ENCODE assay signal across 9 cellular contexts in the genomic region with DNA sequence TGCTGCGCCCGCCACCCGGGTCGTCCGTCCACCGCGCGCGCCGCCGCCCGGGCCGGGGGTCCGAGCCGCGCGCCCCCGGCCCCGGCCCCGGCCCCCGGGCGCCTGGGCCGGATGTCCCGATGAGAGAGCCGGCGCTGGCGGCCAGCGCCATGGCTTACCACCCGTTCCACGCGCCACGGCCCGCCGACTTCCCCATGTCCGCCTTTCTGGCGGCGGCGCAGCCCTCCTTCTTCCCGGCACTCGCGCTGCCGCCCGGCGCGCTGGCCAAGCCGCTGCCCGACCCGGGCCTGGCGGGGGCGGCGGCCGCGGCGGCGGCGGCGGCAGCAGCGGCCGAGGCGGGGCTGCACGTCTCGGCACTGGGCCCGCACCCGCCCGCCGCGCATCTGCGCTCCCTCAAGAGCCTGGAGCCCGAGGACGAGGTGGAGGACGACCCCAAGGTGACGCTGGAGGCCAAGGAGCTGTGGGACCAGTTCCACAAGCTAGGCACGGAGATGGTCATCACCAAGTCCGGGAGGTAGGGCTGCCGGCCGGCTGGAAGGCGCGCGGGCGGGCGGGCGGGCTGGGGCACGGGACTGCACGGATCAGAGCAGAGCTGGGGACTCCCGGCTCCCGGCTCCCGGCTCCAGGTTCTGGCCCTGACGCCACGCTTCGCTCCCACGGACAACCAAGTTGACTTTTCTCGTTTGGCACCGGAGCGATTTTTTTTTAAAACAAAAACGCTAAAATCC. TPM values are rescaled to one million over a fixed set of nuclear protein-coding genes. Genes with fewer than 3 reads are reported as not detected.
DNase-seq lines count a peak whose midpoint lies in the region; ATAC-seq and TF ChIP-seq lines count a peak whose summit lies in the region.
"Had no signal": no experiment of that assay in that cellular context is flagged by ENCODE, and none has a peak within 500 bp of the region (broad histone marks: within the 10 kb centered on the region; RNA-seq: fewer than 3 reads in every experiment).

No MANE protein-coding gene starts in this region.

- DNase-seq in AG04450 (ENCODE audit: low read depth, low spot score) (no peak), body of pancreas (no peak), mucosa of descending colon (peak in 1 of 3 donors; percentile 40), NCI-H2107 (lab: John Stamatoyannopoulos, UW) (no peak)
- no peak for DNase-seq in stimulated activated CD4-positive, alpha-beta T cell treated with anti-CD3 and anti-CD28 coated beads, Interleukin-4, amount 100 ng/mL, for 24 hours
- DNase-seq in stimulated activated naive CD4-positive, alpha-beta T cell (lab: John Stamatoyannopoulos, UW), result no peak

- H3K27ac ChIP-seq in AG04450 (ENCODE audit: low read depth, low read length) (peak overlapping the region; percentile 90), HEK293 (ENCODE audit: extremely low read depth, low read depth, low read length) (peak overlapping the region; percentile 77; the same call in 1 of the 2 replicates), body of pancreas (no peak overlapping the region)

- intact Hi-C loops in body of pancreas (cut with DNase I), result no loop called here
- intact Hi-C loops in mucosa of descending colon (cut with DNase I, micrococcal nuclease), result loop anchor here in 1 of 2 donors (10.0 kb wide), 1 partner anchor 395 kb away; no protein-coding TSS in a partner anchor

- 2 to 5% methylated on average over 13 to 86 of the region's 95 CpGs for WGBS in body of pancreas, 2 donors

- 0 out of 2 replicates have a peak, but pooled peaks cover 3% of the 10 kb centered on the region for H3K4me1 ChIP-seq in HEK293 (ENCODE audit: control insufficient read depth, insufficient read depth, low read length)
- H3K4me1 ChIP-seq in body of pancreas, result peaks cover 73% of the 10 kb centered on the region
- H3K4me1 ChIP-seq in mucosa of descending colon (ENCODE audit: low read depth), result peaks cover 42% of the 10 kb centered on the region

- no peak for TF ChIP-seq POLR2A in body of pancreas (IDR thresholded peaks at IDR 0.05)

- ATAC-seq in body of pancreas (peak; percentile 22), mucosa of descending colon (no peak), GM21825 (IDR thresholded peaks at IDR 0.05; ENCODE audit: unreplicated experiment) (no peak)

- TF ChIP-seq CTCF in AG04450 (IDR thresholded peaks at IDR 0.05; ENCODE audit: low read depth, low read length), result no peak
- TF ChIP-seq CTCF in HEK293 (tag by site-specific recombination; IDR thresholded peaks at IDR 0.05), result no peak
- TF ChIP-seq CTCF in body of pancreas (IDR thresholded peaks at IDR 0.05), result no peak
- TF ChIP-seq CTCF in mucosa of descending colon (IDR thresholded peaks at IDR 0.05), result no peak

- H3K4me3 ChIP-seq in AG04450 (ENCODE audit: low read depth, low read length), result peak overlapping the region; percentile 98
- H3K4me3 ChIP-seq in HEK293 (ENCODE audit: low read depth, low read length), result peak overlapping the region; percentile 81
- no peak overlapping the region for H3K4me3 ChIP-seq in body of pancreas
- peak overlapping the region; percentile 4 for H3K4me3 ChIP-seq in mucosa of descending colon

- POLR2A ChIA-PET in AG04450 (lab: Yijun Ruan, JAX), result interaction anchor here (0.6 to 4.0 kb wide), 14 partner anchors 10 to 428 kb away, joined by 3 to 31 read pairs (median 5); no protein-coding TSS in a partner anchor
- POLR2A ChIA-PET in HEK293 (lab: Yijun Ruan, JAX), result interaction anchor here (0.6 to 2.8 kb wide), 10 partner anchors 10 to 1643 kb away, joined by 3 to 29 read pairs (median 4); no protein-coding TSS in a partner anchor

- CTCF ChIA-PET in AG04450 (lab: Charles Lee), result interaction anchor here (1.0 kb wide), 1 partner anchor 399 kb away, joined by 5 read pairs; no protein-coding TSS in a partner anchor
- CTCF ChIA-PET in HEK293 (lab: Yijun Ruan, JAX), result interaction anchor here (0.6 to 5.1 kb wide), 5 partner anchors 10 to 429 kb away, joined by 3 to 28 read pairs (median 4); no protein-coding TSS in a partner anchor

- no peaks in the 10 kb centered on the region; the same call in 1 of the 2 replicates for H3K9me3 ChIP-seq in AG04450 (ENCODE audit: control insufficient read depth, insufficient read depth, low read length)
- H3K9me3 ChIP-seq in HEK293 (ENCODE audit: control insufficient read depth, insufficient read depth, low read depth, low read length), result no peaks in the 10 kb centered on the region
- H3K9me3 ChIP-seq in body of pancreas, result no peaks in the 10 kb centered on the region
- H3K9me3 ChIP-seq in mucosa of descending colon, result no peaks in the 10 kb centered on the region

- H3K27me3 ChIP-seq in AG04450 (ENCODE audit: control insufficient read depth, insufficient read depth, low read length) (no peaks in the 10 kb centered on the region), body of pancreas (peaks cover 0 to 80% of the 10 kb centered on the region in 2 donors)

- H3K36me3 ChIP-seq in HEK293 (ENCODE audit: control insufficient read depth in 2 of 2, insufficient read depth in 1 of 2, low read length in 2 of 2) (peaks cover 5 to 38% of the 10 kb centered on the region in 2 experiments; a peak in 2 of 3 replicates), body of pancreas (replicated peaks in 1 of 2; ENCODE audit: insufficient read depth in 1 of 2, low read depth in 2 of 2) (no peaks in the 10 kb centered on the region), mucosa of descending colon (ENCODE audit: low read depth) (no peaks in the 10 kb centered on the region)

TF ChIP-seq in HEK293, 187 proteins besides CTCF, POLR2A, EP300 and RAD21:
- TF ChIP-seq, protein P1, sequence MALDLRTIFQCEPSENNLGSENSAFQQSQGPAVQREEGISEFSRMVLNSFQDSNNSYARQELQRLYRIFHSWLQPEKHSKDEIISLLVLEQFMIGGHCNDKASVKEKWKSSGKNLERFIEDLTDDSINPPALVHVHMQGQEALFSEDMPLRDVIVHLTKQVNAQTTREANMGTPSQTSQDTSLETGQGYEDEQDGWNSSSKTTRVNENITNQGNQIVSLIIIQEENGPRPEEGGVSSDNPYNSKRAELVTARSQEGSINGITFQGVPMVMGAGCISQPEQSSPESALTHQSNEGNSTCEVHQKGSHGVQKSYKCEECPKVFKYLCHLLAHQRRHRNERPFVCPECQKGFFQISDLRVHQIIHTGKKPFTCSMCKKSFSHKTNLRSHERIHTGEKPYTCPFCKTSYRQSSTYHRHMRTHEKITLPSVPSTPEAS (tag by site-specific recombination; IDR thresholded peaks at IDR 0.05), result no peak
- TF ChIP-seq, protein P2, sequence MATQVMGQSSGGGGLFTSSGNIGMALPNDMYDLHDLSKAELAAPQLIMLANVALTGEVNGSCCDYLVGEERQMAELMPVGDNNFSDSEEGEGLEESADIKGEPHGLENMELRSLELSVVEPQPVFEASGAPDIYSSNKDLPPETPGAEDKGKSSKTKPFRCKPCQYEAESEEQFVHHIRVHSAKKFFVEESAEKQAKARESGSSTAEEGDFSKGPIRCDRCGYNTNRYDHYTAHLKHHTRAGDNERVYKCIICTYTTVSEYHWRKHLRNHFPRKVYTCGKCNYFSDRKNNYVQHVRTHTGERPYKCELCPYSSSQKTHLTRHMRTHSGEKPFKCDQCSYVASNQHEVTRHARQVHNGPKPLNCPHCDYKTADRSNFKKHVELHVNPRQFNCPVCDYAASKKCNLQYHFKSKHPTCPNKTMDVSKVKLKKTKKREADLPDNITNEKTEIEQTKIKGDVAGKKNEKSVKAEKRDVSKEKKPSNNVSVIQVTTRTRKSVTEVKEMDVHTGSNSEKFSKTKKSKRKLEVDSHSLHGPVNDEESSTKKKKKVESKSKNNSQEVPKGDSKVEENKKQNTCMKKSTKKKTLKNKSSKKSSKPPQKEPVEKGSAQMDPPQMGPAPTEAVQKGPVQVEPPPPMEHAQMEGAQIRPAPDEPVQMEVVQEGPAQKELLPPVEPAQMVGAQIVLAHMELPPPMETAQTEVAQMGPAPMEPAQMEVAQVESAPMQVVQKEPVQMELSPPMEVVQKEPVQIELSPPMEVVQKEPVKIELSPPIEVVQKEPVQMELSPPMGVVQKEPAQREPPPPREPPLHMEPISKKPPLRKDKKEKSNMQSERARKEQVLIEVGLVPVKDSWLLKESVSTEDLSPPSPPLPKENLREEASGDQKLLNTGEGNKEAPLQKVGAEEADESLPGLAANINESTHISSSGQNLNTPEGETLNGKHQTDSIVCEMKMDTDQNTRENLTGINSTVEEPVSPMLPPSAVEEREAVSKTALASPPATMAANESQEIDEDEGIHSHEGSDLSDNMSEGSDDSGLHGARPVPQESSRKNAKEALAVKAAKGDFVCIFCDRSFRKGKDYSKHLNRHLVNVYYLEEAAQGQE (tag by site-specific recombination; IDR thresholded peaks at IDR 0.05), result no peak
- TF ChIP-seq, protein P3, sequence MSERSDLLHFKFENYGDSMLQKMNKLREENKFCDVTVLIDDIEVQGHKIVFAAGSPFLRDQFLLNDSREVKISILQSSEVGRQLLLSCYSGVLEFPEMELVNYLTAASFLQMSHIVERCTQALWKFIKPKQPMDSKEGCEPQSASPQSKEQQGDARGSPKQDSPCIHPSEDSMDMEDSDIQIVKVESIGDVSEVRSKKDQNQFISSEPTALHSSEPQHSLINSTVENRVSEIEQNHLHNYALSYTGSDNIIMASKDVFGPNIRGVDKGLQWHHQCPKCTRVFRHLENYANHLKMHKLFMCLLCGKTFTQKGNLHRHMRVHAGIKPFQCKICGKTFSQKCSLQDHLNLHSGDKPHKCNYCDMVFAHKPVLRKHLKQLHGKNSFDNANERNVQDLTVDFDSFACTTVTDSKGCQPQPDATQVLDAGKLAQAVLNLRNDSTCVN (tag by site-specific recombination; optimal IDR thresholded peaks at IDR 0.05), result peak; percentile 35
- TF ChIP-seq ZNF776 (tag by site-specific recombination; IDR thresholded peaks at IDR 0.05; ENCODE audit: borderline replicate concordance), result no peak
- TF ChIP-seq, protein P4, sequence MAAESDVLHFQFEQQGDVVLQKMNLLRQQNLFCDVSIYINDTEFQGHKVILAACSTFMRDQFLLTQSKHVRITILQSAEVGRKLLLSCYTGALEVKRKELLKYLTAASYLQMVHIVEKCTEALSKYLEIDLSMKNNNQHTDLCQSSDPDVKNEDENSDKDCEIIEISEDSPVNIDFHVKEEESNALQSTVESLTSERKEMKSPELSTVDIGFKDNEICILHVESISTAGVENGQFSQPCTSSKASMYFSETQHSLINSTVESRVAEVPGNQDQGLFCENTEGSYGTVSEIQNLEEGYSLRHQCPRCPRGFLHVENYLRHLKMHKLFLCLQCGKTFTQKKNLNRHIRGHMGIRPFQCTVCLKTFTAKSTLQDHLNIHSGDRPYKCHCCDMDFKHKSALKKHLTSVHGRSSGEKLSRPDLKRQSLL (tag by site-specific recombination; IDR thresholded peaks at IDR 0.05), result peak; percentile 90
- TF ChIP-seq ZNF654 (tag by site-specific recombination; IDR thresholded peaks at IDR 0.05; ENCODE audit: low read depth), result no peak
- no peak for TF ChIP-seq GLIS1 (tag by site-specific recombination; IDR thresholded peaks at IDR 0.05)

RNA-seq across cellular contexts. Expression of a gene that starts 0.6 kb away (rescaled TPM):
- polyA plus RNA-seq in AG04450 (2011; rRNA removed), result 18.3 and 22.0 TPM in 2 replicates
- polyA minus RNA-seq in AG04450 (2011; rRNA and poly(A)+ RNA removed), result 36.1 and 52.1 TPM in 2 replicates
- 1 to 10 TPM; 4.9 to 6.9 TPM for total RNA-seq in body of pancreas
- 1 to 10 TPM; 6.6 to 9.0 (median 8.2) TPM for total RNA-seq in mucosa of descending colon

RNA-seq across cellular contexts. Expression of a gene that starts 52.0 kb away (rescaled TPM):
- 0.06 and 0.11 TPM in 2 replicates for polyA plus RNA-seq in AG04450 (2011; rRNA removed)
- not detected in 2 replicates for polyA minus RNA-seq in AG04450 (2011; rRNA and poly(A)+ RNA removed)
- total RNA-seq in body of pancreas (not detected), mucosa of descending colon (not detected)
- total RNA-seq: bronchial epithelial cell had no signal

Comparison
In these comparisons a context has a peak if more than half of its experiments do, and no peak if none do; other contexts are left out.
1. H3K27ac ChIP-seq: peak in AG04450 (single experiment) and HEK293 (single experiment); none in body of pancreas (0 of 4).
2. H3K4me3 ChIP-seq: peak in AG04450 (single experiment), HEK293 (single experiment) and mucosa of descending colon (single experiment); none in body of pancreas (0 of 2).